Comparison of ENCODE assay signal across 1 cellular context in the genomic region with DNA sequence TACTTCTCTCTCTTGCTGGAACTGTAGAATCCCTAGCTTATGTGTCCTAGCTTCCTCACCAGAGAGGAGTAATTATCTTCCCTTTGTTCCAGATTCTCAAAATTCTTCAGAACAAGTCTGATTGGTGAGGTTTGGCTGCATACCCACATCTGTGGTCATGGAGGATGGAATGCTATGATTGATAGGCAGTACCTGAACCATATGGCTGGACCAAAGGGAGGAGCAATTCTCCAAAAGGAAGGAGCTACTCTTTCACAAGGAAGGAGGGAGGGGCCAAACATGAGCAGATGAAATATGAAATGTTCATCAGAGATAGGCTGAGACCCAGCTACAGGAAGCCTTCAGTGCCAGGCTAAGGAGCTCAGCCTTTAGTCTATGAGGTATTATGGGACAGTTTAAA.
TF ChIP-seq lines count a peak whose summit lies in the region.

No MANE protein-coding gene starts in this region.

TF ChIP-seq in endothelial cell of umbilical vein, 7 proteins besides CTCF, POLR2A, EP300 and RAD21:
- no peak for TF ChIP-seq EZH2 (IDR thresholded peaks at IDR 0.05; ENCODE audit: borderline replicate concordance, low read depth, low read length, severe bottlenecking)
- TF ChIP-seq, protein P1, sequence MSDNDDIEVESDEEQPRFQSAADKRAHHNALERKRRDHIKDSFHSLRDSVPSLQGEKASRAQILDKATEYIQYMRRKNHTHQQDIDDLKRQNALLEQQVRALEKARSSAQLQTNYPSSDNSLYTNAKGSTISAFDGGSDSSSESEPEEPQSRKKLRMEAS (IDR thresholded peaks at IDR 0.05; ENCODE audit: insufficient read depth, insufficient read length) = no peak
- no peak for TF ChIP-seq JUN (IDR thresholded peaks at IDR 0.05; ENCODE audit: borderline replicate concordance, insufficient read depth, insufficient read length, low read depth)
- TF ChIP-seq MYC (IDR thresholded peaks at IDR 0.05; ENCODE audit: low read depth, low read length) = no peak
- no peak for TF ChIP-seq GATA2 (IDR thresholded peaks at IDR 0.05; ENCODE audit: insufficient read depth, insufficient read length, low read depth, low read length)
- no peak for TF ChIP-seq POLR2AphosphoS5 (IDR thresholded peaks at IDR 0.05; ENCODE audit: insufficient read depth, low read depth, low read length)
- no peak for TF ChIP-seq FOS (IDR thresholded peaks at IDR 0.05; ENCODE audit: borderline replicate concordance, insufficient read depth, low read length)
